ENCODE assay signal across 8 cellular contexts in genomic region chr21:45248893-45249381, GRCh38. TPM values are rescaled to one million over a fixed set of nuclear protein-coding genes. Genes with fewer than 3 reads are reported as not detected.
DNase-seq lines count a peak whose midpoint lies in the region; FAIRE-seq and TF ChIP-seq lines count a peak whose summit lies in the region.
"Had no signal": no experiment of that assay in that cellular context is flagged by ENCODE, and none has a peak within 500 bp of the region (broad histone marks: within the 10 kb centered on the region; RNA-seq: fewer than 3 reads in every experiment).

No MANE protein-coding gene starts in this region.

- H3K27ac ChIP-seq in tibial artery, result no peak overlapping the region

- H3K4me3 ChIP-seq in MG63, result peak overlapping the region; percentile 14
- H3K4me3 ChIP-seq in tibial artery, result peak overlapping the region; percentile 21 to 25

- peaks cover 0 to 14% (median 2%) of the 10 kb centered on the region in 4 donors for H3K4me1 ChIP-seq in tibial artery

- H3K36me3 ChIP-seq in MG63, result no peaks in the 10 kb centered on the region
- H3K36me3 ChIP-seq in tibial artery, result no peaks in the 10 kb centered on the region

- H3K27me3 ChIP-seq in MG63, result peaks cover 14% of the 10 kb centered on the region
- H3K27me3 ChIP-seq in tibial artery, result peaks cover 0 to 20% of the 10 kb centered on the region in 2 donors

- no peak for FAIRE-seq in GM12891 (lab: Jason Lieb, UNC)

- no peak for TF ChIP-seq CTCF in tibial artery (IDR thresholded peaks at IDR 0.05)

- intact Hi-C loops in tibial artery (cut with DNase I; ENCODE audit: low total_unique reads), result no loop called here

- H3K9me3 ChIP-seq in MG63 (peaks cover 8% of the 10 kb centered on the region), tibial artery (peaks cover 0 to 4% (median 0%) of the 10 kb centered on the region in 3 donors)

- no peak for TF ChIP-seq POLR2A in GM12891 (IDR thresholded peaks at IDR 0.05; ENCODE audit: low read depth, low read length)

- DNase-seq in MG63 (peak; percentile 88), astrocyte of the hippocampus (ENCODE audit: low read depth, low spot score) (peak; percentile 59), islet precursor cell (peak; percentile 68), tibial artery (peak in 1 of 2 donors; percentile 85), GM12891 (ENCODE audit: insufficient read length, low spot score) (no peak)
- no peak for DNase-seq in effector CD4-positive, alpha-beta T cell
- DNase-seq in activated CD4-positive, alpha-beta T cell treated with anti-CD3 and anti-CD28 coated beads, Interleukin-2, amount 50 U/mL, for 48 hours, result no peak
- DNase-seq: activated CD4-positive, CD25-positive, alpha-beta regulatory T cell treated with anti-CD3 and anti-CD28 coated beads, Interleukin-2, amount 50 U/mL, for 72 hours had no signal

TF ChIP-seq in GM12891, 5 proteins besides CTCF, POLR2A, EP300 and RAD21:
- TF ChIP-seq SPI1 (IDR thresholded peaks at IDR 0.05; ENCODE audit: low read depth, low read length) (no peak), POU2F2 (IDR thresholded peaks at IDR 0.05; ENCODE audit: low read depth, low read length) (no peak), PAX5 (IDR thresholded peaks at IDR 0.05; ENCODE audit: insufficient read depth, low read length, severe bottlenecking) (no peak), TAF1 (IDR thresholded peaks at IDR 0.05; ENCODE audit: low read depth, low read length) (no peak), POLR2AphosphoS5 (IDR thresholded peaks at IDR 0.05; ENCODE audit: low read depth, low read length) (no peak)
TF ChIP-seq in GM12891: peak in this region for 0.

RNA-seq across cellular contexts. Expression of gene POFUT2, which starts 38.8 kb away (rescaled TPM):
- 16.9 and 33.0 TPM in 2 replicates for total RNA-seq in MG63 (2014; rRNA removed; shearing (Covaris generic); ENCODE audit: low replicate concordance)
- polyA plus RNA-seq in GM12891 (2012; ENCODE audit: low read depth, missing spikeins), result 8.8 TPM

Comparison
In these comparisons a context has a peak if more than half of its experiments do, and no peak if none do; other contexts are left out.
1. DNase-seq: peak in MG63 (single experiment), astrocyte of the hippocampus (single experiment) and islet precursor cell (single experiment); none in effector CD4-positive, alpha-beta T cell (single experiment), activated CD4-positive, alpha-beta T cell treated with anti-CD3 and anti-CD28 coated beads, Interleukin-2, amount 50 U/mL, for 48 hours (0 of 2) and GM12891 (single experiment).